In the genomic region with DNA sequence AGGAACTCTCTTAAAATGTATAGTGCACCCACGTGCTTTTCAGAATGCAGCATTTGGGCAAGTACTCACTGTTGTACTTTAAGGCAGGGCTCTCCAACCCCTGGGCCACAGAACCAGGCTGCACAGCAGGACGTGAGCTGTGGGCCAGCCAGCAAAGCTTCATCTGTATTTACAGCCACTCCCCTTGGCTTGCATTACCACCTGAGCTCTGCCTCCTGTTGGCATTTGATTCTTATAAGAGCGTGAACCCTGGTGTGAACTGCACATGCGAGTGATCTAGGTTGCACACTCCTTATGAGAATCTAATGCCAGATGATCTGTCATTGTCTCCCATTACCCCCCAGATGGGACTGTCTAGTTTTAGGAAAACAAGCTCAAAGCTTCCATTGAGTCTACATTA, we compare ENCODE assay signal across 1 cellular context.
A peak's percentile ranks its signal among the peaks of the same experiment; 100 is the strongest.
TF ChIP-seq lines count a peak whose summit lies in the region.

No MANE protein-coding gene starts in this region.

TF ChIP-seq in Ishikawa, 13 proteins besides CTCF, POLR2A, EP300 and RAD21 (continued from another document):
- TF ChIP-seq, protein P1, sequence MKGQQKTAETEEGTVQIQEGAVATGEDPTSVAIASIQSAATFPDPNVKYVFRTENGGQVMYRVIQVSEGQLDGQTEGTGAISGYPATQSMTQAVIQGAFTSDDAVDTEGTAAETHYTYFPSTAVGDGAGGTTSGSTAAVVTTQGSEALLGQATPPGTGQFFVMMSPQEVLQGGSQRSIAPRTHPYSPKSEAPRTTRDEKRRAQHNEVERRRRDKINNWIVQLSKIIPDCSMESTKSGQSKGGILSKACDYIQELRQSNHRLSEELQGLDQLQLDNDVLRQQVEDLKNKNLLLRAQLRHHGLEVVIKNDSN (IDR thresholded peaks at IDR 0.05): 0 out of 2 replicates have a peak, but pooled peaks have one; percentile 6
